24 cellular contexts compared by ENCODE assay signal in the genomic region with DNA sequence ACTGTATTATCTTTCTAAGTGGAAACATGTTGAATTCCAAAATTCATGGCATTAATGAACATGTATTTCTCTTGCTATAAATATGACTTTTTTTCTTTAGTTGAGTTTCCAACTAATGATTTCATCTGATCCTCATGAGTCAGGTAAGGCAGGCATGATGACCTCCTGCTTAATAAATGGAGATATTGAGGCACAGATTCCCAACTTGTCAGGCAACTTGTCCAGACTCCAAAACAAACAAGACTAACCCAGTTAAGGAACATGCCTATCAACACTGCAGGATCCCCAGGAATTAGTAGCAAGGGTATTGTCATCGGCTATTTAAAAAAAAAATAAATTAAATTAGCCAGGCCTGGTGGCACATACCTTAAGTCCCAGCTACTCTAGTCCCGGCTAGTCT.
A peak's percentile ranks its signal among the peaks of the same experiment; 100 is the strongest.
DNase-seq lines count a peak whose midpoint lies in the region; ATAC-seq, FAIRE-seq and TF ChIP-seq lines count a peak whose summit lies in the region.
"Had no signal": no experiment of that assay in that cellular context is flagged by ENCODE, and none has a peak within 500 bp of the region (broad histone marks: within the 10 kb centered on the region; RNA-seq: fewer than 3 reads in every experiment).

No MANE protein-coding gene starts in this region.

- H3K4me3 Mint-ChIP-seq in Caco-2 (ENCODE audit: unreplicated experiment): no peak overlapping the region
- H3K4me3 Mint-ChIP-seq: CD4-positive, CD25-positive, alpha-beta regulatory T cell; CD8-positive, alpha-beta T cell; GM23338; H9 had no signal

- H3K36me3 ChIP-seq in Caco-2 (ENCODE audit: control insufficient read depth, insufficient read depth, low read length): no peaks in the 10 kb centered on the region
- no peaks in the 10 kb centered on the region for H3K36me3 ChIP-seq in PC-3 (ENCODE audit: low read depth, low read length)
- H3K36me3 ChIP-seq in bronchial epithelial cell (ENCODE audit: control insufficient read depth, insufficient read depth, low read length): no peaks in the 10 kb centered on the region
- no peaks in the 10 kb centered on the region for H3K36me3 ChIP-seq in osteoblast (ENCODE audit: insufficient read depth, low read length)
- H3K36me3 ChIP-seq in small intestine (ENCODE audit: control insufficient read depth in 2 of 2, insufficient read depth in 2 of 2, low read length in 2 of 2): no peaks in the 10 kb centered on the region
- H3K36me3 ChIP-seq in BE2C: no peaks in the 10 kb centered on the region

- H3K4me1 ChIP-seq in Caco-2 (peaks cover 14% of the 10 kb centered on the region), PC-3 (ENCODE audit: insufficient read depth, low read length) (peaks cover 19% of the 10 kb centered on the region), osteoblast (ENCODE audit: insufficient read depth, low read length) (no peaks in the 10 kb centered on the region), small intestine (ENCODE audit: control insufficient read depth in 2 of 2, insufficient read depth in 1 of 2, low read depth in 1 of 2, low read length in 1 of 2) (no peaks in the 10 kb centered on the region), BE2C (no peaks in the 10 kb centered on the region; the same call in 1 of the 2 replicates)

- ATAC-seq in PC-3: no peak
- ATAC-seq: A549; CD8-positive, alpha-beta T cell; GM12878; GM23338; HCT116 had no signal

- no peak overlapping the region for H3K9ac ChIP-seq in PC-3 (ENCODE audit: low read length)

- H2AFZ ChIP-seq in PC-3 (ENCODE audit: low read length) (no peak overlapping the region), osteoblast (ENCODE audit: low read length) (no peak overlapping the region)

- no peaks in the 10 kb centered on the region for H3K27me3 ChIP-seq in Caco-2 (replicated peaks; ENCODE audit: control insufficient read depth, insufficient read depth, low read length)
- H3K27me3 ChIP-seq in PC-3 (ENCODE audit: low read length): no peaks in the 10 kb centered on the region
- no peaks in the 10 kb centered on the region for H3K27me3 ChIP-seq in bronchial epithelial cell (ENCODE audit: control insufficient read depth, insufficient read depth, low read length)
- no peaks in the 10 kb centered on the region for H3K27me3 ChIP-seq in osteoblast (ENCODE audit: insufficient read depth, low read length)
- no peaks in the 10 kb centered on the region for H3K27me3 ChIP-seq in small intestine (ENCODE audit: control insufficient read depth in 2 of 2, insufficient read depth in 2 of 2, low read length in 2 of 2)
- no peaks in the 10 kb centered on the region for H3K27me3 ChIP-seq in BE2C

- H3K27ac ChIP-seq in PC-3 (ENCODE audit: low read length) (no peak overlapping the region), osteoblast (ENCODE audit: low read depth, low read length) (no peak overlapping the region), small intestine (ENCODE audit: low read depth in 1 of 2, low read length in 1 of 2) (no peak overlapping the region)
- H3K27ac ChIP-seq: A549 had no signal

- H3K27ac Mint-ChIP-seq in Caco-2 (ENCODE audit: unreplicated experiment): peak overlapping the region; percentile 13
- H3K27ac Mint-ChIP-seq: CD4-positive, CD25-positive, alpha-beta regulatory T cell; CD8-positive, alpha-beta T cell; H9 had no signal

- H3K36me3 Mint-ChIP-seq in Caco-2 (ENCODE audit: insufficient read depth, unreplicated experiment): peaks cover under 1% of the 10 kb centered on the region
- H3K36me3 Mint-ChIP-seq: CD4-positive, CD25-positive, alpha-beta regulatory T cell; CD8-positive, alpha-beta T cell had no signal

- peaks cover 11% of the 10 kb centered on the region for H3K4me1 Mint-ChIP-seq in Caco-2 (ENCODE audit: low read depth, unreplicated experiment)
- H3K4me1 Mint-ChIP-seq: CD4-positive, CD25-positive, alpha-beta regulatory T cell had no signal

- CTCF ChIA-PET in Caco-2 (lab: Charles Lee): interaction anchor here (1.1 kb wide), 1 partner anchor 123 kb away, joined by 6 read pairs; no protein-coding TSS in a partner anchor
- CTCF ChIA-PET in PC-3 (lab: Charles Lee): no interaction called here

- intact Hi-C loops in Caco-2 (cut with micrococcal nuclease; ENCODE audit: unreplicated experiment): no loop called here
- intact Hi-C loops in PC-3 (cut with micrococcal nuclease): no loop called here

- H3K79me2 ChIP-seq in PC-3 (ENCODE audit: low read length): no peaks in the 10 kb centered on the region
- no peaks in the 10 kb centered on the region for H3K79me2 ChIP-seq in osteoblast (ENCODE audit: insufficient read depth, low read length)

- H4K20me1 ChIP-seq in PC-3 (ENCODE audit: low read length): no peaks in the 10 kb centered on the region
- no peaks in the 10 kb centered on the region for H4K20me1 ChIP-seq in osteoblast (ENCODE audit: insufficient read depth, low read length)

- no peak for FAIRE-seq in bronchial epithelial cell (lab: Jason Lieb, UNC)
- no peak for FAIRE-seq in small intestine (lab: Jason Lieb, UNC)
- FAIRE-seq: A549, D721Med, GM12878, GM19239 had no signal

- POLR2A ChIA-PET in Caco-2 (lab: Charles Lee) (no interaction called here), PC-3 (lab: Charles Lee; ENCODE audit: unreplicated experiment) (no interaction called here)

- H3K9me2 ChIP-seq in PC-3 (replicated peaks; ENCODE audit: low read length): no peaks in the 10 kb centered on the region

- no peaks in the 10 kb centered on the region for H3F3A ChIP-seq in PC-3 (ENCODE audit: low read length, unreplicated experiment)

- no peak for DNase-seq in Caco-2
- peak; percentile 33 for DNase-seq in PC-3
- peak; percentile 81 for DNase-seq in bronchial epithelial cell (ENCODE audit: low read depth)
- DNase-seq in osteoblast (ENCODE audit: insufficient read length, low spot score, missing footprints): peak; percentile 73
- no peak for DNase-seq in small intestine
- no peak for DNase-seq in NCI-H146 (lab: John Stamatoyannopoulos, UW)
- DNase-seq in BE2C: no peak
- DNase-seq: 8988T; ACHN; AML-193; C1 segment of cervical spinal cord; CD4-positive, CD25-positive, alpha-beta regulatory T cell; CD8-positive, alpha-beta T cell; DMS 273 treated with DMSO at 0.1 percent for 48 hours; DMS79; EL; GDM1; H9 had no signal

- H3K9me3 ChIP-seq in Caco-2 (no peaks in the 10 kb centered on the region), PC-3 (ENCODE audit: low read length) (no peaks in the 10 kb centered on the region), osteoblast (ENCODE audit: low read depth, low read length) (no peaks in the 10 kb centered on the region), small intestine (ENCODE audit: control insufficient read depth, low read depth) (no peaks in the 10 kb centered on the region), BE2C (no peaks in the 10 kb centered on the region)
- H3K9me3 ChIP-seq: A549 had no signal

- H3K4me3 ChIP-seq in Caco-2 (ENCODE audit: low read depth, low read length) (no peak overlapping the region), PC-3 (ENCODE audit: low read length) (no peak overlapping the region), bronchial epithelial cell (ENCODE audit: low read depth, low read length) (no peak overlapping the region), osteoblast (ENCODE audit: insufficient read depth, low read length) (no peak overlapping the region), small intestine (ENCODE audit: low read depth in 1 of 2, low read length in 2 of 2) (no peak overlapping the region), BE2C (ENCODE audit: low read depth, low read length) (no peak overlapping the region)
- H3K4me3 ChIP-seq: A549, GM12878, GM23338 had no signal

- H3K4me2 ChIP-seq in PC-3 (ENCODE audit: low read length) (no peak overlapping the region), osteoblast (ENCODE audit: insufficient read depth, low read length) (no peak overlapping the region)
- H3K4me2 ChIP-seq: A549, GM23338 had no signal

- TF ChIP-seq CTCF in Caco-2 (IDR thresholded peaks at IDR 0.05; ENCODE audit: insufficient read depth in 1 of 2, low read depth in 1 of 2, low read length in 1 of 2, severe bottlenecking in 1 of 2, unreplicated experiment in 1 of 2) (no peak), PC-3 (conservative IDR thresholded peaks at IDR 0.05; ENCODE audit: low read depth, low read length) (no peak), bronchial epithelial cell (IDR thresholded peaks at IDR 0.05; ENCODE audit: insufficient read depth, low read length, severe bottlenecking) (no peak), osteoblast (IDR thresholded peaks at IDR 0.05; ENCODE audit: extremely low read depth, low read depth, low read length) (no peak), BE2C (IDR thresholded peaks at IDR 0.05; ENCODE audit: low read depth, low read length) (no peak)

- BruUV-seq in Caco-2 (replicated peaks; lab: Mats Ljungman, UMichigan) (no TSS peak), PC-3 (replicated peaks; lab: Mats Ljungman, UMichigan) (no TSS peak)

- WGBS in small intestine, 3 donors: 57 to 80% (median 59%) methylated on average over 2 of the region's 2 CpGs

- H3K9me3 Mint-ChIP-seq in Caco-2 (ENCODE audit: unreplicated experiment): no peaks in the 10 kb centered on the region
- H3K9me3 Mint-ChIP-seq: CD8-positive, alpha-beta T cell; GM23338; H9 had no signal

- no peaks in the 10 kb centered on the region for H3K27me3 Mint-ChIP-seq in Caco-2 (ENCODE audit: insufficient read depth, unreplicated experiment)

Comparison
In these comparisons a context has a peak if more than half of its experiments do, and no peak if none do; other contexts are left out.
1. DNase-seq: peak in PC-3 (single experiment), bronchial epithelial cell (single experiment) and osteoblast (single experiment); none in Caco-2 (0 of 2), small intestine (single experiment), NCI-H146 (single experiment) and BE2C (single experiment).